8 cellular contexts compared by ENCODE assay signal in genomic region chr9:133726401-133727276, GRCh38. TPM values are rescaled to one million over a fixed set of nuclear protein-coding genes. Genes with fewer than 3 reads are reported as not detected.
DNase-seq lines count a peak whose midpoint lies in the region; ATAC-seq and TF ChIP-seq lines count a peak whose summit lies in the region.

No MANE protein-coding gene starts in this region.

- no peak overlapping the region for H3K4ac ChIP-seq in H9 (ENCODE audit: low read depth, low read length)

- H3K79me2 ChIP-seq in H9 (ENCODE audit: insufficient read depth, low read length) (no peaks in the 10 kb centered on the region), neural progenitor cell (ENCODE audit: low read depth) (no peaks in the 10 kb centered on the region)

- H4K8ac ChIP-seq in H9 (replicated peaks; ENCODE audit: insufficient read length, low read depth, low read length), result no peak overlapping the region

- H3K4me3 ChIP-seq in AG04449 (ENCODE audit: low read depth, low read length) (no peak overlapping the region), esophagus muscularis mucosa (no peak overlapping the region), neural progenitor cell (no peak overlapping the region), uterus (no peak overlapping the region)

- H2AK5ac ChIP-seq in H9 (ENCODE audit: insufficient read length, low read length), result no peak overlapping the region

- no peak for TF ChIP-seq EP300 in esophagus muscularis mucosa (IDR thresholded peaks at IDR 0.05)

- no peaks in the 10 kb centered on the region for H4K20me1 ChIP-seq in H9 (ENCODE audit: control insufficient read depth, insufficient read depth, insufficient read length)
- H4K20me1 ChIP-seq in neural progenitor cell (ENCODE audit: low read depth), result no peaks in the 10 kb centered on the region

- H3K23me2 ChIP-seq in H9 (ENCODE audit: insufficient read length, low read depth, low read length, poor library complexity, severe bottlenecking), result no peaks in the 10 kb centered on the region

- H3K4me1 ChIP-seq in H9 (ENCODE audit: insufficient read depth, low read length), result no peaks in the 10 kb centered on the region
- H3K4me1 ChIP-seq in esophagus muscularis mucosa, result no peaks in the 10 kb centered on the region
- H3K4me1 ChIP-seq in neural progenitor cell, result no peaks in the 10 kb centered on the region
- no peaks in the 10 kb centered on the region for H3K4me1 ChIP-seq in uterus

- H3K9ac ChIP-seq in H9 (ENCODE audit: extremely low read depth, insufficient read length, low read length) (no peak overlapping the region), neural progenitor cell (no peak overlapping the region)

- H4K91ac ChIP-seq in H9 (ENCODE audit: insufficient read length, low read depth, low read length), result no peak overlapping the region

- no CpG with 5 or more reads among the region's 14 CpGs for WGBS in H9 (ENCODE audit: extremely low coverage, insufficient read length, low lambda C conversion rate)
- WGBS in esophagus muscularis mucosa, result 85% methylated on average over 14 of the region's 14 CpGs

- no peak overlapping the region for H2BK120ac ChIP-seq in H9 (ENCODE audit: low read depth, low read length, poor library complexity, severe bottlenecking)

- H2BK20ac ChIP-seq in H9 (ENCODE audit: low read depth, low read length, poor library complexity, severe bottlenecking), result no peak overlapping the region

- peaks cover 16% of the 10 kb centered on the region; the same call in 1 of the 2 replicates for H3K27me3 Mint-ChIP-seq in H9 (ENCODE audit: low read depth)
- peaks cover 7% of the 10 kb centered on the region for H3K27me3 Mint-ChIP-seq in neural progenitor cell (ENCODE audit: insufficient read depth, low read depth)

- TF ChIP-seq CTCF in AG04449 (IDR thresholded peaks at IDR 0.05; ENCODE audit: insufficient read depth, low read length, missing control alignments) (peak; percentile 51), H9 (conservative IDR thresholded peaks at IDR 0.05) (peak; percentile 79), esophagus muscularis mucosa (IDR thresholded peaks at IDR 0.05) (peak; percentile 31 to 44 (median 32)), neural progenitor cell (IDR thresholded peaks at IDR 0.05) (peak; percentile 66), uterus (IDR thresholded peaks at IDR 0.05) (peak; percentile 20 to 50 (median 43))

- H3K4me1 Mint-ChIP-seq in H9, result 0 out of 4 replicates have a peak, but pooled peaks cover 0 to 3% of the 10 kb centered on the region in 2 experiments
- H3K4me1 Mint-ChIP-seq in neural progenitor cell, result no peaks in the 10 kb centered on the region

- no peak overlapping the region for H3K18ac ChIP-seq in H9 (ENCODE audit: insufficient read length, low read depth, low read length)

- H3T11ph ChIP-seq in H9 (ENCODE audit: low read length), result no peak overlapping the region

- H3K9me3 Mint-ChIP-seq in H9 (peaks cover 3 to 4% of the 10 kb centered on the region in 2 experiments; a peak in 4 of 5 replicates), neural progenitor cell (no peaks in the 10 kb centered on the region)

- H3K23ac ChIP-seq in H9 (ENCODE audit: insufficient read length, low read depth, low read length), result no peak overlapping the region

- no peak for DNase-seq in AG04449 (ENCODE audit: low read depth, low spot score)
- DNase-seq in H9, result peak; percentile 68
- peak; percentile 55 for DNase-seq in NCI-H748 treated with DMSO at 0.1 percent for 48 hours (lab: John Stamatoyannopoulos, UW)
- DNase-seq in activated CD8-positive, alpha-beta memory T cell treated with anti-CD3 and anti-CD28 coated beads, Interleukin-2, amount 50 U/mL, for 1 hour (ENCODE audit: extremely low read depth), result peak; percentile 32
- DNase-seq in esophagus muscularis mucosa (ENCODE audit: extremely low spot score), result no peak
- DNase-seq in neural progenitor cell (ENCODE audit: low spot score), result peak; percentile 75
- peak; percentile 36 to 61 for DNase-seq in uterus

- H3K56ac ChIP-seq in H9 (ENCODE audit: insufficient read length, low read depth, low read length), result no peak overlapping the region

- POLR2A ChIA-PET in AG04449 (lab: Yijun Ruan, JAX), result no interaction called here

- no peak overlapping the region for H2BK12ac ChIP-seq in H9 (ENCODE audit: insufficient read length, low read depth, low read length)

- H3K79me1 ChIP-seq in H9 (ENCODE audit: insufficient read depth, low read depth, low read length, poor library complexity, severe bottlenecking), result no peaks in the 10 kb centered on the region

- no peak overlapping the region for H2BK15ac ChIP-seq in H9 (ENCODE audit: low read depth, low read length)

- H3K9me3 ChIP-seq in H9 (ENCODE audit: control insufficient read depth, low read depth, low read length), result no peaks in the 10 kb centered on the region
- no peaks in the 10 kb centered on the region for H3K9me3 ChIP-seq in esophagus muscularis mucosa
- H3K9me3 ChIP-seq in neural progenitor cell (ENCODE audit: low read depth), result no peaks in the 10 kb centered on the region
- H3K9me3 ChIP-seq in uterus, result no peaks in the 10 kb centered on the region

- H3K27ac Mint-ChIP-seq in H9, result no peak overlapping the region
- no peak overlapping the region for H3K27ac Mint-ChIP-seq in neural progenitor cell

- no peak for ATAC-seq in HG03095 (IDR thresholded peaks at IDR 0.05; ENCODE audit: unreplicated experiment)

- H3K27me3 ChIP-seq in H9 (ENCODE audit: insufficient read depth, low read length), result no peaks in the 10 kb centered on the region
- H3K27me3 ChIP-seq in esophagus muscularis mucosa, result peaks cover 0 to 24% (median 0%) of the 10 kb centered on the region in 4 donors
- no peaks in the 10 kb centered on the region for H3K27me3 ChIP-seq in neural progenitor cell
- no peaks in the 10 kb centered on the region for H3K27me3 ChIP-seq in uterus

- H3K36me3 Mint-ChIP-seq in H9 (ENCODE audit: insufficient read depth in 1 of 3, low read depth in 3 of 3) (peaks cover 0 to 3% (median 2%) of the 10 kb centered on the region in 3 experiments; a peak in 2 of 7 replicates), neural progenitor cell (no peaks in the 10 kb centered on the region)

- TF ChIP-seq POLR2A in esophagus muscularis mucosa (IDR thresholded peaks at IDR 0.05; ENCODE audit: low read depth) (no peak), uterus (IDR thresholded peaks at IDR 0.05) (no peak)

- no peak overlapping the region for H3K14ac ChIP-seq in H9 (ENCODE audit: insufficient read depth, low read length)

- CTCF ChIA-PET in AG04449 (lab: Yijun Ruan, JAX), result interaction anchor here (0.7 to 2.6 kb wide), 10 partner anchors 11 to 703 kb away, joined by 3 to 15 read pairs (median 5); partner anchors contain the start of genes ADAMTSL2 and SARDH

- no peak overlapping the region for H4K5ac ChIP-seq in H9 (ENCODE audit: insufficient read length, low read depth, low read length)

- H3K27ac ChIP-seq in H9 (ENCODE audit: insufficient read length, low read depth, low read length), result no peak overlapping the region
- H3K27ac ChIP-seq in esophagus muscularis mucosa (replicated peaks in 1 of 4), result no peak overlapping the region
- H3K27ac ChIP-seq in neural progenitor cell, result no peak overlapping the region
- H3K27ac ChIP-seq in uterus, result no peak overlapping the region

- no peaks in the 10 kb centered on the region for H3F3A ChIP-seq in neural progenitor cell (ENCODE audit: low read depth)

- H3K4me2 ChIP-seq in H9 (ENCODE audit: insufficient read depth, insufficient read length, low read length) (no peak overlapping the region), neural progenitor cell (no peak overlapping the region)

- intact Hi-C loops in esophagus muscularis mucosa (cut with DNase I), result loop anchor here (2.0 kb wide), 1 partner anchor 194 kb away; no protein-coding TSS in a partner anchor
- intact Hi-C loops in uterus (cut with DNase I; ENCODE audit: low total_unique reads), result no loop called here

- H3K36me3 ChIP-seq in esophagus muscularis mucosa (no peaks in the 10 kb centered on the region), neural progenitor cell (no peaks in the 10 kb centered on the region), uterus (no peaks in the 10 kb centered on the region)

- H2AFZ ChIP-seq in H9 (ENCODE audit: low read length) (no peak overlapping the region), neural progenitor cell (replicated peaks) (no peak overlapping the region)

- no peak overlapping the region for H2BK5ac ChIP-seq in H9 (ENCODE audit: insufficient read length, low read length)

- H3K4me3 Mint-ChIP-seq in H9 (no peak overlapping the region), neural progenitor cell (no peak overlapping the region)

RNA-seq across cellular contexts. Expression of gene SARDH, which starts 11.5 kb away (rescaled TPM):
- total RNA-seq in H9 (2021) (5.3 TPM in 2 replicates), esophagus muscularis mucosa (1 to 10 TPM in 1 of 4 donors, under 1 TPM in 3; 0.39 to 2.9 (median 0.51) TPM), neural progenitor cell (ENCODE audit: low replicate concordance) (3.9 and 9.2 TPM in 2 replicates), uterus (10 to 100 TPM in 1 of 4 donors, 1 to 10 TPM in 1, not detected in 2; 2.7 to 14.1 TPM)

Comparison
In these comparisons a context has a peak if more than half of its experiments do, and no peak if none do; other contexts are left out.
1. DNase-seq: peak in H9 (single experiment), NCI-H748 treated with DMSO at 0.1 percent for 48 hours (single experiment), activated CD8-positive, alpha-beta memory T cell treated with anti-CD3 and anti-CD28 coated beads, Interleukin-2, amount 50 U/mL, for 1 hour (single experiment), neural progenitor cell (single experiment) and uterus (2 of 2); none in AG04449 (single experiment) and esophagus muscularis mucosa (single experiment).
2. Peak in every context shown above with its lines, with median percentiles within 50 percentile points of each other: CTCF ChIP-seq.